ENCODE assay signal across 25 cellular contexts in the genomic region with DNA sequence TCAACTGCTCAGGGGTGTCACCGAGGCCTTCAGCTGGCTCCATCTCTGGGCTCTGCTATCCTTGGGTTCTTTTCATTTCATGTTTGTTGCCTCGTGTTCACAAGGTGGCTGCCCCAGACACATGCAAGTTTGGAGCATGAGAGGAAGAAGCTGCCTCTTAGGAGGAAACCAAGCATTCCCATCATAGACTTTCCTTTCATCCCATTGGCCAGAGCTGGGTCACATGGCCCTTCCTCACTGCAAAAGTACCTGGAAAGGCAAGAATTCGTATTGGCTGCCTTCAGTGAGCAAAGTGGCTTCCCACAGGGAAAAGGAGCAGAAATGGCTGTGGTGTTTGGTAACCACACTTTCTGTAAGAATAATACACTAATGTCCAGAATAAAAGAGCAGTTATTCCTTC.
"Had no signal": no experiment of that assay in that cellular context is flagged by ENCODE, and none has a peak within 500 bp of the region (broad histone marks: within the 10 kb centered on the region; RNA-seq: fewer than 3 reads in every experiment).

No MANE protein-coding gene starts in this region.

- FAIRE-seq: islet of Langerhans had no signal

- H2AFZ ChIP-seq: parathyroid adenoma had no signal

- H3K4me1 ChIP-seq: left lung, lower lobe of right lung, parathyroid adenoma, psoas muscle, right lobe of liver, tibial nerve, upper lobe of left lung, vagina had no signal

- H3K27me3 ChIP-seq: left lung, right lobe of liver, tibial nerve, upper lobe of left lung, vagina had no signal

- H3K4me3 ChIP-seq: left lung, lower lobe of right lung, psoas muscle, right lobe of liver, smooth muscle cell, tibial nerve, upper lobe of left lung, vagina had no signal

- H3K79me2 ChIP-seq: parathyroid adenoma had no signal

- H3K9me3 ChIP-seq: left lung, lower lobe of right lung, psoas muscle, right lobe of liver, tibial nerve, upper lobe of left lung, vagina had no signal

- DNase-seq: immature natural killer cell; kidney; left colon; left lung; lower lobe of right lung; mammary epithelial cell; mesenchymal stem cell; naive thymus-derived CD8-positive, alpha-beta T cell; nucleus accumbens; psoas muscle; right lobe of liver; stimulated activated CD4-positive, alpha-beta T cell treated with anti-CD3 and anti-CD28 coated beads, Interleukin-1b, Interleukin-23, amount 100 ng/mL, for 48 hours; stimulated activated CD4-positive, alpha-beta T cell treated with anti-CD3 and anti-CD28 coated beads, Interleukin-2, amount 100 ng/mL, for 48 hours; stimulated activated CD4-positive, alpha-beta T cell treated with anti-CD3 and anti-CD28 coated beads, Interleukin-4, amount 100 ng/mL, for 4 hours; stimulated activated CD8-positive, alpha-beta memory T cell treated with anti-CD3 and anti-CD28 coated beads, Interleukin-4, amount 100 ng/mL, for 48 hours; stimulated activated naive CD4-positive, alpha-beta T cell treated with Interleukin-2 at 50 U/mL for 16 hours; stimulated activated naive CD8-positive, alpha-beta T cell treated with anti-CD3 and anti-CD28 coated beads, Interleukin-15, amount 100 ng/mL, for 72 hours; substantia nigra; upper lobe of left lung had no signal

- H3K4me2 ChIP-seq: smooth muscle cell had no signal

- H3K27ac ChIP-seq: left lung, lower lobe of right lung, parathyroid adenoma, psoas muscle, right lobe of liver, tibial nerve, upper lobe of left lung, vagina had no signal

- H3K36me3 ChIP-seq: left lung, lower lobe of right lung, right lobe of liver, tibial nerve, upper lobe of left lung, vagina had no signal

- ATAC-seq: left colon; left lung; lower lobe of right lung; naive thymus-derived CD8-positive, alpha-beta T cell; psoas muscle; right lobe of liver; stimulated activated memory B cell treated with anti-CD40 and anti-IgM and Interleukin-4, amounts not matched to agents 10 μg/mL and 1 μg/mL and 100 μg/mL, for 72 hours; stimulated activated naive CD8-positive, alpha-beta T cell treated with anti-CD3 and anti-CD28 coated beads, Interleukin-15, amount 100 ng/mL, for 72 hours had no signal

- H3K9ac ChIP-seq: parathyroid adenoma had no signal
